Comparison of ENCODE assay signal across 22 cellular contexts in the genomic region with DNA sequence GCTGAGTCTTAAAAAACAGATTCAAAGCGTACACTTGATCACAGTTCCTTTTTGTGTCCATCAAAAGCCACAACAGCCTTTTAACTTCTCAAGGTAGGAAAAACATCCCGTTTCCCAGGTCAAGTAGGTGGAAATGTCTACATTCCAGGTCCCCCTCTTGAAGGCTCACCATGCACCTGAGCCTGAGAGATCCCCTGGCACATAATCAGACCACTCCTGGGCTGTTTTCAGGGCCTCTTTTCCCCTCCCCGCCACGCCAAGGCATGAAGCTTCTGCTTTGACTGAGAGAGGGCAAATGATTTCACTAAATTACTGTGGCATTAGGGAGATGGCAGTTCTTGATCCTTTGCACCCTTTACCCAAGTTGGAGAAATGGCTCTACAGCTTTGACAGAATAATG.
"Had no signal": no experiment of that assay in that cellular context is flagged by ENCODE, and none has a peak within 500 bp of the region (broad histone marks: within the 10 kb centered on the region; RNA-seq: fewer than 3 reads in every experiment).

No MANE protein-coding gene starts in this region.

- H3K27me3 Mint-ChIP-seq: type B pancreatic cell had no signal

- H3K36me3 Mint-ChIP-seq: natural killer cell treated with Interleukin-12 subunit alpha and Interleukin-12 subunit beta and Interleukin-15 and Interleukin-18, amount 100 ng/mL, for 72 hours had no signal

- H3K27me3 ChIP-seq: heart left ventricle, neural progenitor cell, stomach had no signal

- H3K9ac ChIP-seq: neural progenitor cell, parathyroid adenoma had no signal

- DNase-seq: central memory CD4-positive, alpha-beta T cell; effector CD4-positive, alpha-beta T cell; heart left ventricle; hippocampal formation; kidney glomerular epithelial cell; midbrain; nucleus accumbens; stimulated activated CD4-positive, alpha-beta T cell treated with anti-CD3 and anti-CD28 coated beads, Interleukin-2, amount 100 ng/mL, for 24 hours; stimulated activated CD4-positive, alpha-beta T cell treated with anti-CD3 and anti-CD28 coated beads, Interleukin-4, amount 100 ng/mL, for 4 hours; stimulated activated naive CD4-positive, alpha-beta T cell; stomach; substantia nigra had no signal

- H3K4me2 ChIP-seq: neural progenitor cell had no signal

- H3K9me3 ChIP-seq: heart left ventricle, prostate gland, stomach, thoracic aorta had no signal

- ATAC-seq: esophagus mucosa; heart left ventricle; natural killer cell treated with Interleukin-12 subunit alpha and Interleukin-12 subunit beta and Interleukin-15 and Interleukin-18, amount 100 ng/mL, for 72 hours; sciatic nerve had no signal

- H3K4me1 Mint-ChIP-seq: memory B cell had no signal

- H3K4me3 Mint-ChIP-seq: memory B cell; natural killer cell treated with Interleukin-12 subunit alpha and Interleukin-12 subunit beta and Interleukin-15 and Interleukin-18, amount 100 ng/mL, for 72 hours; neural progenitor cell; type B pancreatic cell had no signal

- H3K27ac Mint-ChIP-seq: memory B cell; natural killer cell treated with Interleukin-12 subunit alpha and Interleukin-12 subunit beta and Interleukin-15 and Interleukin-18, amount 100 ng/mL, for 72 hours; neural progenitor cell; type B pancreatic cell had no signal

- H3K4me3 ChIP-seq: coronary artery, heart left ventricle, neural progenitor cell, prostate gland, stomach, thoracic aorta had no signal

- H3K36me3 ChIP-seq: prostate gland, thoracic aorta had no signal

- H3K27ac ChIP-seq: coronary artery, neural progenitor cell, parathyroid adenoma, prostate gland, thoracic aorta had no signal

- H2AFZ ChIP-seq: neural progenitor cell, parathyroid adenoma had no signal

- H3K4me1 ChIP-seq: prostate gland had no signal

- H3K9me3 Mint-ChIP-seq: memory B cell; natural killer cell treated with Interleukin-12 subunit alpha and Interleukin-12 subunit beta and Interleukin-15 and Interleukin-18, amount 100 ng/mL, for 72 hours had no signal
